16 cellular contexts compared by ENCODE assay signal in genomic region chr11:122234257-122234656, GRCh38.
DNase-seq lines count a peak whose midpoint lies in the region; ATAC-seq and TF ChIP-seq lines count a peak whose summit lies in the region.
"Had no signal": no experiment of that assay in that cellular context is flagged by ENCODE, and none has a peak within 500 bp of the region (broad histone marks: within the 10 kb centered on the region; RNA-seq: fewer than 3 reads in every experiment).

No MANE protein-coding gene starts in this region.

- peak overlapping the region; percentile 33 for H3K4me2 ChIP-seq in BLaER1

- peaks cover 34% of the 10 kb centered on the region for H3K4me1 ChIP-seq in BLaER1

- no peaks in the 10 kb centered on the region for H3K9me3 ChIP-seq in BLaER1
- H3K9me3 ChIP-seq: Caco-2 had no signal

- intact Hi-C loops in sciatic nerve (cut with DNase I): no loop called here
- intact Hi-C loops in activated T-helper 2 cell treated with anti-CD3 and anti-CD28 coated beads, Interferon-gamma antibody, Interleukin-2, Interleukin-4, amounts not matched to agents 10 μg/mL and 5 μg/mL and 100 μg/mL, durations not matched to agents 14 hours and 24 hours and 36 hours (cut with micrococcal nuclease): no loop called here

- no peak overlapping the region for H3K27ac Mint-ChIP-seq in activated T-helper 2 cell treated with anti-CD3 and anti-CD28 coated beads, Interferon-gamma antibody, Interleukin-2, Interleukin-4, amounts not matched to agents 10 μg/mL and 5 μg/mL and 100 μg/mL, durations not matched to agents 14 hours and 24 hours and 36 hours
- H3K27ac Mint-ChIP-seq: CD14-positive monocyte had no signal

- H3K4me1 Mint-ChIP-seq in activated T-helper 2 cell treated with anti-CD3 and anti-CD28 coated beads, Interferon-gamma antibody, Interleukin-2, Interleukin-4, amounts not matched to agents 10 μg/mL and 5 μg/mL and 100 μg/mL, durations not matched to agents 14 hours and 24 hours and 36 hours (ENCODE audit: low read depth): no peaks in the 10 kb centered on the region

- no peak overlapping the region for H3K4me3 Mint-ChIP-seq in activated T-helper 2 cell treated with anti-CD3 and anti-CD28 coated beads, Interferon-gamma antibody, Interleukin-2, Interleukin-4, amounts not matched to agents 10 μg/mL and 5 μg/mL and 100 μg/mL, durations not matched to agents 14 hours and 24 hours and 36 hours (ENCODE audit: low read depth)
- H3K4me3 Mint-ChIP-seq: CD14-positive monocyte had no signal

- no peak overlapping the region for H3K27ac ChIP-seq in BLaER1
- H3K27ac ChIP-seq in caudate nucleus (ENCODE audit: low read depth, low read length): peak overlapping the region; percentile 29

- H3K36me3 Mint-ChIP-seq in activated T-helper 2 cell treated with anti-CD3 and anti-CD28 coated beads, Interferon-gamma antibody, Interleukin-2, Interleukin-4, amounts not matched to agents 10 μg/mL and 5 μg/mL and 100 μg/mL, durations not matched to agents 14 hours and 24 hours and 36 hours (ENCODE audit: low read depth): no peaks in the 10 kb centered on the region
- H3K36me3 Mint-ChIP-seq: CD14-positive monocyte had no signal

- H4K20me1 ChIP-seq in BLaER1: no peaks in the 10 kb centered on the region

- no peaks in the 10 kb centered on the region for H3K36me3 ChIP-seq in BLaER1

- H3K27me3 ChIP-seq in BLaER1: no peaks in the 10 kb centered on the region

- ATAC-seq in sciatic nerve: peak; percentile 17

- H3K9ac ChIP-seq in BLaER1: no peak overlapping the region

- peak; percentile 66 for DNase-seq in MV-4-11 (lab: John Stamatoyannopoulos, UW)
- peak in 1 of 61 donors; percentile 21 for DNase-seq in caudate nucleus (lab: John Stamatoyannopoulos, UW)
- no peak for DNase-seq in sciatic nerve (ENCODE audit: low spot score)
- DNase-seq in activated naive CD4-positive, alpha-beta T cell (lab: John Stamatoyannopoulos, UW): no peak
- DNase-seq in foreskin fibroblast: no peak
- DNase-seq in DMS 273 (lab: John Stamatoyannopoulos, UW; ENCODE audit: unreplicated experiment): no peak
- DNase-seq in activated T-helper 2 cell treated with anti-CD3 and anti-CD28 coated beads, Interferon-gamma antibody, Interleukin-2, Interleukin-4, amounts not matched to agents 10 μg/mL and 5 μg/mL and 100 μg/mL, durations not matched to agents 14 hours and 24 hours and 36 hours (ENCODE audit: low spot score): no peak
- DNase-seq: Caco-2, GOT3, KBM-7, NCI-H1417, NCI-H2029, NCI-H2171 treated with DMSO at 0.1 percent for 48 hours, NCI-H510A had no signal

- no peaks in the 10 kb centered on the region for H3K27me3 Mint-ChIP-seq in activated T-helper 2 cell treated with anti-CD3 and anti-CD28 coated beads, Interferon-gamma antibody, Interleukin-2, Interleukin-4, amounts not matched to agents 10 μg/mL and 5 μg/mL and 100 μg/mL, durations not matched to agents 14 hours and 24 hours and 36 hours (ENCODE audit: low read depth)

- no peaks in the 10 kb centered on the region for H3K9me3 Mint-ChIP-seq in activated T-helper 2 cell treated with anti-CD3 and anti-CD28 coated beads, Interferon-gamma antibody, Interleukin-2, Interleukin-4, amounts not matched to agents 10 μg/mL and 5 μg/mL and 100 μg/mL, durations not matched to agents 14 hours and 24 hours and 36 hours

- H3K4me3 ChIP-seq in BLaER1 (no peak overlapping the region), foreskin fibroblast (ENCODE audit: low read depth in 1 of 2, low read length in 2 of 2) (no peak overlapping the region)

- TF ChIP-seq CTCF in foreskin fibroblast (IDR thresholded peaks at IDR 0.05; ENCODE audit: low read depth, low read length): no peak
